ENCODE assay signal across 8 cellular contexts in the genomic region with DNA sequence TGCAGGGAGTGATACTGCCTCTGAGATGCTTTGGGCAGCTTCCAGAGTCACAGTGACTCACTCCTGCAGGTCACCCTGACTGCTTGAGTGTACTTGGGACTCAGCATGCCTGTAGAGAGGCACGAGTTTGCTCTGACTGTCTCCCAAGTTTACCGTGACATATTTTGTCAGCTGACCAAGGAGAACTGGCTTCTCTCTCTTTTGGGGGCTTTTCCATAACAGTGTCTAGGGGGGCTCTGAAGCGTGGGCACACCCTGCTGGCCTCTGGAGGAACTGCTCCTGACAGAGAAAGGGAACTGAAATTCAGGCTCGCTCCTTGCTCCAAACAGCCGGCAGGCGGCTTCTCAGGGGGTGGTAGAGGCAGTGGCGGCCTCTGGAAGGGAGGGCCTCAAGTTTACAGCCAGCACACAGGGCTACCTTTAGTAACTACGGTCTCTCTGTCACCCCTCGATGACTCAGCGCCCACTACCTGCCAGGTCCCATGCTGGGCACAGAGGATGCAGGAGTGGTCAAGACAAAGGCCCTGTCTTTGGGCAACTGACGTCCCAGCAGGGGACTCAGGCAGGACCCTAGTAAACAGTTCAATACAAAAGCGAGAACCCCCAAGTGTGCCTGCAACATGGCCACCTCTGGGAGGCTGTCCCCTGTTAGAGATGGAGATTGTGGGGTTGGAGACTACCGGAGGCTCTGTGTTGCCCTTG. TPM values are rescaled to one million over a fixed set of nuclear protein-coding genes. Genes with fewer than 3 reads are reported as not detected.
DNase-seq lines count a peak whose midpoint lies in the region; ATAC-seq, FAIRE-seq and TF ChIP-seq lines count a peak whose summit lies in the region.

No MANE protein-coding gene starts in this region.

- H3K9me3 ChIP-seq in OCI-LY3 (ENCODE audit: insufficient read depth, low read length) (no peaks in the 10 kb centered on the region), osteoblast (ENCODE audit: low read depth, low read length) (no peaks in the 10 kb centered on the region)

- peak overlapping the region; percentile 70 for H2AFZ ChIP-seq in OCI-LY3 (ENCODE audit: low read depth, low read length)
- H2AFZ ChIP-seq in osteoblast (ENCODE audit: low read length): no peak overlapping the region

- H3K4me3 Mint-ChIP-seq in endothelial cell (ENCODE audit: unreplicated experiment): no peak overlapping the region

- ATAC-seq in HG03103 (IDR thresholded peaks at IDR 0.05; ENCODE audit: low read depth, unreplicated experiment) (peak; percentile 78), HG03045 (IDR thresholded peaks at IDR 0.05; ENCODE audit: unreplicated experiment) (no peak)

- H3K9ac ChIP-seq in OCI-LY3 (ENCODE audit: low read length): no peak overlapping the region

- H3K27me3 Mint-ChIP-seq in endothelial cell (ENCODE audit: unreplicated experiment): peaks cover 2% of the 10 kb centered on the region

- H3K27ac Mint-ChIP-seq in endothelial cell (ENCODE audit: unreplicated experiment): no peak overlapping the region

- DNase-seq in D721Med (ENCODE audit: insufficient read length, low spot score) (peak; percentile 57), GM19238 (ENCODE audit: insufficient read length, low spot score) (peak; percentile 74), endothelial cell (ENCODE audit: low spot score) (peak; percentile 52), osteoblast (ENCODE audit: insufficient read length, low spot score, missing footprints) (peak; percentile 88), C1 segment of cervical spinal cord (lab: John Stamatoyannopoulos, UW) (no peak)

- H3K27me3 ChIP-seq in OCI-LY3 (ENCODE audit: low read depth, low read length): no peaks in the 10 kb centered on the region
- H3K27me3 ChIP-seq in osteoblast (ENCODE audit: insufficient read depth, low read length): no peaks in the 10 kb centered on the region

- H3K79me2 ChIP-seq in OCI-LY3 (ENCODE audit: low read length) (no peaks in the 10 kb centered on the region), osteoblast (ENCODE audit: insufficient read depth, low read length) (no peaks in the 10 kb centered on the region)

- H3K4me1 ChIP-seq in OCI-LY3 (ENCODE audit: low read length) (peaks cover 25% of the 10 kb centered on the region), osteoblast (ENCODE audit: insufficient read depth, low read length) (peaks cover 7% of the 10 kb centered on the region)

- H3K4me1 Mint-ChIP-seq in endothelial cell (ENCODE audit: unreplicated experiment): no peaks in the 10 kb centered on the region

- no peaks in the 10 kb centered on the region for H4K20me1 ChIP-seq in OCI-LY3 (ENCODE audit: insufficient read depth, low read length)
- peaks cover 3% of the 10 kb centered on the region for H4K20me1 ChIP-seq in osteoblast (ENCODE audit: insufficient read depth, low read length)

- peak; percentile 33 for TF ChIP-seq CTCF in D721Med (IDR thresholded peaks at IDR 0.05; ENCODE audit: insufficient read depth, missing control alignments)
- TF ChIP-seq CTCF in OCI-LY3 (IDR thresholded peaks at IDR 0.05; ENCODE audit: low read depth, low read length): peak; percentile 59
- TF ChIP-seq CTCF in endothelial cell (IDR thresholded peaks at IDR 0.05; ENCODE audit: unreplicated experiment): peak; percentile 62
- TF ChIP-seq CTCF in osteoblast (IDR thresholded peaks at IDR 0.05; ENCODE audit: extremely low read depth, low read depth, low read length): peak; percentile 61

- H3K9me3 Mint-ChIP-seq in endothelial cell (ENCODE audit: unreplicated experiment): no peaks in the 10 kb centered on the region

- H3K36me3 ChIP-seq in OCI-LY3 (replicated peaks; ENCODE audit: low read depth, low read length) (no peaks in the 10 kb centered on the region), osteoblast (ENCODE audit: insufficient read depth, low read length) (no peaks in the 10 kb centered on the region)

- no peaks in the 10 kb centered on the region for H3K36me3 Mint-ChIP-seq in endothelial cell (ENCODE audit: low read depth, unreplicated experiment)

- peak overlapping the region; percentile 41 for H3K4me2 ChIP-seq in OCI-LY3 (ENCODE audit: low read length)
- peak overlapping the region; percentile 15 for H3K4me2 ChIP-seq in osteoblast (ENCODE audit: insufficient read depth, low read length)

- FAIRE-seq in D721Med (lab: Jason Lieb, UNC): no peak

- H3K27ac ChIP-seq in OCI-LY3 (ENCODE audit: low read length) (no peak overlapping the region), osteoblast (ENCODE audit: low read depth, low read length) (no peak overlapping the region)

- no peak overlapping the region; the same call in 1 of the 2 replicates for H3K4me3 ChIP-seq in OCI-LY3 (ENCODE audit: low read length)
- no peak overlapping the region for H3K4me3 ChIP-seq in osteoblast (ENCODE audit: insufficient read depth, low read length)

RNA-seq across cellular contexts. Expression of gene ZNF185, which starts 17.8 kb away (rescaled TPM):
- total RNA-seq in endothelial cell (ENCODE audit: unreplicated experiment) (2.1 TPM), osteoblast (1.1 and 1.2 TPM in 2 replicates)

Comparison
In these comparisons a context has a peak if more than half of its experiments do, and no peak if none do; other contexts are left out.
1. DNase-seq: peak in D721Med (single experiment), GM19238 (single experiment), endothelial cell (single experiment) and osteoblast (single experiment); none in C1 segment of cervical spinal cord (0 of 14).
2. Peak in every context shown above with its lines, with median percentiles within 50 percentile points of each other: CTCF ChIP-seq.